19 cellular contexts compared by ENCODE assay signal in the genomic region with DNA sequence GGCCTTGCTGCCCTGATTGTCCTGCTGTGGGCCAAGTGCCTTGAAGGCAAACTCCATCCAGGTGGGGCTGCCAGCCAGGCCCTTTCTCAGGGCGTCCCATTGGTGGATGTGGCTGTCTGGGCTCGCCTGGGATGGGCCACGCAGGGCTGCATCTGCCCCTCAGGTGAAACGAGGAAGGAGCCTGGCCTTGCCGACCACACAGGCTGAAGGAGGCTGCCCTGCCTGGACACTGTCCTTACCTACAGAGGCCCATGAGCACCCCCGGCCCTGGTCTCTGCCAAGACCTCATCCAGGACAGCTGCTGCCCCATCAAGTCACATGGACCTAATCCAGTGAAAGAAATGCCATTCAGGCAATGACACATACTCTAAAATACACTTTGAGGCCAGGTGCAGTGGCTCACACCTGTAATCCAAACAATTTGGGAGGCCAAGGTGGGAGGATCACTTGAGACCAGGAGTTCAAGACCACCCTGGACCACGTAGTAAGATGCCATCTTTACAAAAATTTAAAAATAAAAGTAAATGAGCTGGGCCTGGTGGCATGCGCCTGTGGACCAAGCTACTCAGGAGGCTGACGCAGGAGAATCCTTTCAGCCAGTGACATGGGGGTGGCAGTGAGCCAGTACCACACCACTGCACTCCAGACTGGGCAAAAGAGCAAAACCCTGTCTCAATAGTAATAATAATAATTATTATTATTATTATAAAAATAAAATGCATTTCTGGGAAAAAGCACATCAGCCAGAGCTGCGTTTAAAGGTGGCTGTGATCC.
"Had no signal": no experiment of that assay in that cellular context is flagged by ENCODE, and none has a peak within 500 bp of the region (broad histone marks: within the 10 kb centered on the region; RNA-seq: fewer than 3 reads in every experiment).

No MANE protein-coding gene starts in this region.

- H3K9me3 ChIP-seq: gastrocnemius medialis, mucosa of descending colon, neutrophil, thoracic aorta, upper lobe of right lung had no signal

- DNase-seq: activated CD4-positive, alpha-beta memory T cell treated with anti-CD3 and anti-CD28 coated beads, Interleukin-2, amount 10 ng/mL, durations not matched to agents 7 days and 5 days; activated CD8-positive, alpha-beta memory T cell treated with anti-CD3 and anti-CD28 coated beads, Interleukin-2, amount 50 U/mL, for 4 hours; activated gamma-delta T cell; activated T-cell treated with anti-CD3 and anti-CD28 coated beads, Interleukin-2, amount 50 U/mL, for 48 hours; dorsolateral prefrontal cortex; endodermal cell; gastrocnemius medialis; left ventricle myocardium superior; naive thymus-derived CD8-positive, alpha-beta T cell; stimulated activated CD4-positive, alpha-beta T cell treated with anti-CD3 and anti-CD28 coated beads, Interleukin-1b, Interleukin-23, amount 100 ng/mL, for 48 hours; T-helper 9 cell; upper lobe of right lung had no signal

- H3K27ac ChIP-seq: cardiac muscle cell, dorsolateral prefrontal cortex, gastrocnemius medialis, neutrophil, thoracic aorta, upper lobe of right lung had no signal

- H3K27me3 Mint-ChIP-seq: activated CD4-positive, alpha-beta memory T cell treated with anti-CD3 and anti-CD28 coated beads, Interleukin-2, amount 10 ng/mL, durations not matched to agents 7 days and 5 days; memory B cell; naive thymus-derived CD8-positive, alpha-beta T cell had no signal

- H3K27me3 ChIP-seq: cardiac muscle cell, dorsolateral prefrontal cortex, gastrocnemius medialis, neutrophil, upper lobe of right lung had no signal

- H3K36me3 ChIP-seq: cardiac muscle cell, neutrophil, thoracic aorta had no signal

- H3K4me3 ChIP-seq: cardiac muscle cell, dorsolateral prefrontal cortex, gastrocnemius medialis, mucosa of descending colon, thoracic aorta, upper lobe of right lung had no signal

- H3K4me1 Mint-ChIP-seq: endodermal cell had no signal

- ATAC-seq: activated naive CD4-positive, alpha-beta T cell treated with anti-CD3 and anti-CD28 coated beads, Interleukin-2, amount 50 U/mL, for 72 hours; gastrocnemius medialis; left ventricle myocardium superior; mucosa of descending colon; naive thymus-derived CD8-positive, alpha-beta T cell; stimulated activated effector memory CD8-positive, alpha-beta T cell treated with anti-CD3 and anti-CD28 coated beads, Interleukin-12 subunit alpha, Interleukin-12 subunit beta, amount 100 ng/mL, for 72 hours had no signal

- H3K4me1 ChIP-seq: gastrocnemius medialis, upper lobe of right lung had no signal

- H3K27ac Mint-ChIP-seq: activated CD4-positive, alpha-beta memory T cell treated with anti-CD3 and anti-CD28 coated beads, Interleukin-2, amount 10 ng/mL, durations not matched to agents 7 days and 5 days; activated naive CD4-positive, alpha-beta T cell treated with anti-CD3 and anti-CD28 coated beads, Interleukin-2, amount 50 U/mL, for 72 hours; endodermal cell; memory B cell; naive thymus-derived CD8-positive, alpha-beta T cell; stimulated activated effector memory CD8-positive, alpha-beta T cell treated with anti-CD3 and anti-CD28 coated beads, Interleukin-12 subunit alpha, Interleukin-12 subunit beta, amount 100 ng/mL, for 72 hours had no signal

- H3K36me3 Mint-ChIP-seq: activated naive CD4-positive, alpha-beta T cell treated with anti-CD3 and anti-CD28 coated beads, Interleukin-2, amount 50 U/mL, for 72 hours; memory B cell; naive thymus-derived CD8-positive, alpha-beta T cell; stimulated activated effector memory CD8-positive, alpha-beta T cell treated with anti-CD3 and anti-CD28 coated beads, Interleukin-12 subunit alpha, Interleukin-12 subunit beta, amount 100 ng/mL, for 72 hours had no signal

- H3K9me3 Mint-ChIP-seq: activated CD4-positive, alpha-beta memory T cell treated with anti-CD3 and anti-CD28 coated beads, Interleukin-2, amount 10 ng/mL, durations not matched to agents 7 days and 5 days; activated naive CD4-positive, alpha-beta T cell treated with anti-CD3 and anti-CD28 coated beads, Interleukin-2, amount 50 U/mL, for 72 hours; memory B cell; naive thymus-derived CD8-positive, alpha-beta T cell; stimulated activated effector memory CD8-positive, alpha-beta T cell treated with anti-CD3 and anti-CD28 coated beads, Interleukin-12 subunit alpha, Interleukin-12 subunit beta, amount 100 ng/mL, for 72 hours had no signal

- H3K4me3 Mint-ChIP-seq: activated CD4-positive, alpha-beta memory T cell treated with anti-CD3 and anti-CD28 coated beads, Interleukin-2, amount 10 ng/mL, durations not matched to agents 7 days and 5 days; endodermal cell; memory B cell; naive thymus-derived CD8-positive, alpha-beta T cell; stimulated activated effector memory CD8-positive, alpha-beta T cell treated with anti-CD3 and anti-CD28 coated beads, Interleukin-12 subunit alpha, Interleukin-12 subunit beta, amount 100 ng/mL, for 72 hours had no signal
